In genomic region chr22:22067192-22067591, GRCh38 we compare ENCODE assay signal across 1 cellular context.
TF ChIP-seq lines count a peak whose summit lies in the region.

No MANE protein-coding gene starts in this region.

TF ChIP-seq in K562, 482 proteins besides CTCF, POLR2A, EP300 and RAD21 (continued from another document):
- TF ChIP-seq ARID4B (CRISPR knock-in tag; IDR thresholded peaks at IDR 0.05) (no peak), CEBPG (CRISPR knock-in tag; IDR thresholded peaks at IDR 0.05) (no peak), CEBPG (tag; conservative IDR thresholded peaks at IDR 0.05 in 1 of 2, IDR thresholded peaks at IDR 0.05 in 1 of 2) (no peak), SP2 (IDR thresholded peaks at IDR 0.05; ENCODE audit: extremely low read depth, low read depth, low read length, poor library complexity, severe bottlenecking) (no peak), MTF1 (CRISPR knock-in tag; IDR thresholded peaks at IDR 0.05; ENCODE audit: borderline replicate concordance) (0 out of 2 replicates have a peak, but pooled peaks have one; percentile 23), ZBTB9 (CRISPR knock-in tag; IDR thresholded peaks at IDR 0.05) (no peak)
